In the genomic region with DNA sequence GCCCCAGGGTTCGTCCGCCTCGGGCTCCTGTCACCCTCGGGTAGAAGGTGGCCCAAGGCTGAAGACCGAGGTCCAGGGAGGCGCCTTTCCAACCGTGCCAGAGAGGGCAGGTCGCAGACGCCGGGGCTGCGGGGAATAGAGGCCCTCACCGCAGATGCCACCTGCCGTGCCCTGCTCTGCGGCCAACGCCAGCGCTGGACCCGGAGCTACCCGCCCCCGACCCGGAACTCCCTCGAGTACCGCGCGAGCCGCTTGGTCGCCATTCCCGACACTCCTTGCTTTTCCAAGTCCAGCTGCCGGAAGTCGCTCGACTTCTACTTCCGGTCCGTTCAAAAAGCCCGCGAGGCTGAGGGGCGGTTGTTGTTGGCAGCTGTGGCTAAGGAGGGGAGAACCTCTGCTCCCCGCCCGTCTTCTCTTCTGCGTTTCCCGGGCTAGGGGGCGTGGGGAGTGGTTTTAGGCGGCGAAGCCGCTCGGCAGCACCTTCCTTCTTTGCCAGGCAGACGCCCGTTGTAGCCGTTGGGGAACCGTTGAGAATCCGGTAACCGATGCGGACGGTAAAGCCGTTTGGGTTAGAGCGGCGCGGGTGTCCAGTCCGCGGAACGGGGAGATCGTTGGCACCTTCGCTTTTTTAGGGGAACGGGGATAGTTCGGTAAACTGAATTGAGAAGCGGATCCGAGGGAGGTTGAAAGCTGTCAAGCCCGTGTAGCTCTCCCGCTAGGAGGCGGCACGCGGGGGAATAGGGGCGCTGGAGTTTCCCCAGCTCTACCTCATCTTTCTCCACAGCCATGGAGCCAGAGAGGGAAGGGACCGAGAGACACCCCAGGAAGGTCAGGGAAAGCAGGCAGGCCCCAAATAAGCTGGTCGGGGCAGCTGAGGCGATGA, we compare ENCODE assay signal across 1 cellular context.
TF ChIP-seq lines count a peak whose summit lies in the region.

A gene with protein sequence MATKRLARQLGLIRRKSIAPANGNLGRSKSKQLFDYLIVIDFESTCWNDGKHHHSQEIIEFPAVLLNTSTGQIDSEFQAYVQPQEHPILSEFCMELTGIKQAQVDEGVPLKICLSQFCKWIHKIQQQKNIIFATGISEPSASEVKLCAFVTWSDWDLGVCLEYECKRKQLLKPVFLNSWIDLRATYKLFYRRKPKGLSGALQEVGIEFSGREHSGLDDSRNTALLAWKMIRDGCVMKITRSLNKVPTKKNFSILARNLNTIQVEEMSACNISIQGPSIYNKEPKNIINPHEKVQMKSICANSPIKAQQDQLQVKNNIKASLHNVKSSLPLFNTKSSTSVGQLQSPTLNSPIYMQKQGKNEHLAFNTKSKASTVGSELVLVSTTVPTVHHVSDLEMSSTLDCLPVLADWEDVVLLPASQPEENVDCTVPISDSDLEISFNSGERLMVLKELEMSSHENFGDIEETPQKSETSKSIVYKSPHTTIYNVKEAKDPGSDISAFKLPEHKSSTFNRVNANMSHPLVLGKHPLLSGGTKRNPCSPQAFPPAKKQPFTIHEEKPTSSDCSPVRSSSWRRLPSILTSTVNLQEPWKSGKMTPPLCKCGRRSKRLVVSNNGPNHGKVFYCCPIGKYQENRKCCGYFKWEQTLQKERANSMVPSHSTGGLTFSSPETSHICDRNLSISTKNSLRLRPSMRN (minus strand): TSS at position 305 of the 883 bp plus-strand sequence. CDS start 42 bp downstream, at position 263.
A gene with protein sequence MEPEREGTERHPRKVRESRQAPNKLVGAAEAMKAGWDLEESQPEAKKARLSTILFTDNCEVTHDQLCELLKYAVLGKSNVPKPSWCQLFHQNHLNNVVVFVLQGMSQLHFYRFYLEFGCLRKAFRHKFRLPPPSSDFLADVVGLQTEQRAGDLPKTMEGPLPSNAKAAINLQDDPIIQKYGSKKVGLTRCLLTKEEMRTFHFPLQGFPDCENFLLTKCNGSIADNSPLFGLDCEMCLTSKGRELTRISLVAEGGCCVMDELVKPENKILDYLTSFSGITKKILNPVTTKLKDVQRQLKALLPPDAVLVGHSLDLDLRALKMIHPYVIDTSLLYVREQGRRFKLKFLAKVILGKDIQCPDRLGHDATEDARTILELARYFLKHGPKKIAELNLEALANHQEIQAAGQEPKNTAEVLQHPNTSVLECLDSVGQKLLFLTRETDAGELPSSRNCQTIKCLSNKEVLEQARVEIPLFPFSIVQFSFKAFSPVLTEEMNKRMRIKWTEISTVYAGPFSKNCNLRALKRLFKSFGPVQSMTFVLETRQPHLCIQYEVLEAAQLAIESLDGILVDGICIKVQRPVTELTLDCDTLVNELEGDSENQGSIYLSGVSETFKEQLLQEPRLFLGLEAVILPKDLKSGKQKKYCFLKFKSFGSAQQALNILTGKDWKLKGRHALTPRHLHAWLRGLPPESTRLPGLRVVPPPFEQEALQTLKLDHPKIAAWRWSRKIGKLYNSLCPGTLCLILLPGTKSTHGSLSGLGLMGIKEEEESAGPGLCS (plus strand): TSS at position 360 of the 883 bp plus-strand sequence. CDS start 427 bp downstream, at position 787.

TF ChIP-seq in K562, 482 proteins besides CTCF, POLR2A, EP300 and RAD21 (continued from another document and continues in another):
- TF ChIP-seq JUND (IDR thresholded peaks at IDR 0.05; ENCODE audit: borderline replicate concordance, low read depth, low read length) (peak; percentile 21; the same call in 1 of the 2 replicates), JUND (tag; IDR thresholded peaks at IDR 0.05; ENCODE audit: borderline replicate concordance, low read depth, low read length) (no peak; the same call in 2 of the 3 replicates), ZNF174 (CRISPR knock-in tag; IDR thresholded peaks at IDR 0.05) (no peak), ZNF224 (CRISPR knock-in tag; IDR thresholded peaks at IDR 0.05) (no peak), ZNF324 (CRISPR knock-in tag; IDR thresholded peaks at IDR 0.05) (0 out of 2 replicates have a peak, but pooled peaks have one; percentile 19), TEAD2 (tag; IDR thresholded peaks at IDR 0.05) (no peak), CBFA2T3 (IDR thresholded peaks at IDR 0.05) (no peak), CBX1 (IDR thresholded peaks at IDR 0.05; ENCODE audit: low read depth) (no peak), YBX1 (IDR thresholded peaks at IDR 0.05) (no peak), NCOR1 (IDR thresholded peaks at IDR 0.05) (peak; percentile 47; the same call in 1 of the 2 replicates), DPF2 (IDR thresholded peaks at IDR 0.05) (0 out of 2 replicates have a peak, but pooled peaks have one; percentile 35), L3MBTL2 (IDR thresholded peaks at IDR 0.05) (peak; percentile 75), KDM1A (IDR thresholded peaks at IDR 0.05) (no peak), PCBP2 (IDR thresholded peaks at IDR 0.05; ENCODE audit: low read depth, low read length, poor library complexity, severe bottlenecking) (no peak), RBM17 (IDR thresholded peaks at IDR 0.05; ENCODE audit: borderline replicate concordance, low read depth, low read length) (no peak), NFIC (IDR thresholded peaks at IDR 0.05) (peak; percentile 61; the same call in 1 of the 2 replicates), NR2C2 (CRISPR knock-in tag; IDR thresholded peaks at IDR 0.05) (peak; percentile 69; the same call in 1 of the 2 replicates), NR2C2 (tag; IDR thresholded peaks at IDR 0.05) (peak; percentile 91), RBM34 (IDR thresholded peaks at IDR 0.05; ENCODE audit: borderline replicate concordance, insufficient read depth, low read length) (no peak), SPI1 (IDR thresholded peaks at IDR 0.05; ENCODE audit: borderline replicate concordance, low read depth, low read length) (no peak), MCM5 (IDR thresholded peaks at IDR 0.05; ENCODE audit: low read depth) (no peak), KDM2B (CRISPR knock-in tag; IDR thresholded peaks at IDR 0.05) (no peak), MYNN (IDR thresholded peaks at IDR 0.05) (peak; percentile 70; the same call in 1 of the 2 replicates), MYNN (CRISPR knock-in tag; IDR thresholded peaks at IDR 0.05) (no peak), FOXK1 (CRISPR knock-in tag; IDR thresholded peaks at IDR 0.05; ENCODE audit: borderline replicate concordance) (0 out of 2 replicates have a peak, but pooled peaks have one; percentile 43), DACH1 (IDR thresholded peaks at IDR 0.05; ENCODE audit: partially characterized antibody) (peak; percentile 96), ZNF583 (CRISPR knock-in tag; IDR thresholded peaks at IDR 0.05) (0 out of 2 replicates have a peak, but pooled peaks have one; percentile 51), NR2F6 (CRISPR knock-in tag; IDR thresholded peaks at IDR 0.05) (no peak), PYGO2 (tag; IDR thresholded peaks at IDR 0.05) (no peak)
- TF ChIP-seq, protein P1, sequence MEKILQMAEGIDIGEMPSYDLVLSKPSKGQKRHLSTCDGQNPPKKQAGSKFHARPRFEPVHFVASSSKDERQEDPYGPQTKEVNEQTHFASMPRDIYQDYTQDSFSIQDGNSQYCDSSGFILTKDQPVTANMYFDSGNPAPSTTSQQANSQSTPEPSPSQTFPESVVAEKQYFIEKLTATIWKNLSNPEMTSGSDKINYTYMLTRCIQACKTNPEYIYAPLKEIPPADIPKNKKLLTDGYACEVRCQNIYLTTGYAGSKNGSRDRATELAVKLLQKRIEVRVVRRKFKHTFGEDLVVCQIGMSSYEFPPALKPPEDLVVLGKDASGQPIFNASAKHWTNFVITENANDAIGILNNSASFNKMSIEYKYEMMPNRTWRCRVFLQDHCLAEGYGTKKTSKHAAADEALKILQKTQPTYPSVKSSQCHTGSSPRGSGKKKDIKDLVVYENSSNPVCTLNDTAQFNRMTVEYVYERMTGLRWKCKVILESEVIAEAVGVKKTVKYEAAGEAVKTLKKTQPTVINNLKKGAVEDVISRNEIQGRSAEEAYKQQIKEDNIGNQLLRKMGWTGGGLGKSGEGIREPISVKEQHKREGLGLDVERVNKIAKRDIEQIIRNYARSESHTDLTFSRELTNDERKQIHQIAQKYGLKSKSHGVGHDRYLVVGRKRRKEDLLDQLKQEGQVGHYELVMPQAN (IDR thresholded peaks at IDR 0.05; ENCODE audit: borderline replicate concordance): peak; percentile 91; the same call in 1 of the 2 replicates
- TF ChIP-seq, protein P2, sequence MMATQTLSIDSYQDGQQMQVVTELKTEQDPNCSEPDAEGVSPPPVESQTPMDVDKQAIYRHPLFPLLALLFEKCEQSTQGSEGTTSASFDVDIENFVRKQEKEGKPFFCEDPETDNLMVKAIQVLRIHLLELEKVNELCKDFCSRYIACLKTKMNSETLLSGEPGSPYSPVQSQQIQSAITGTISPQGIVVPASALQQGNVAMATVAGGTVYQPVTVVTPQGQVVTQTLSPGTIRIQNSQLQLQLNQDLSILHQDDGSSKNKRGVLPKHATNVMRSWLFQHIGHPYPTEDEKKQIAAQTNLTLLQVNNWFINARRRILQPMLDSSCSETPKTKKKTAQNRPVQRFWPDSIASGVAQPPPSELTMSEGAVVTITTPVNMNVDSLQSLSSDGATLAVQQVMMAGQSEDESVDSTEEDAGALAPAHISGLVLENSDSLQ (IDR thresholded peaks at IDR 0.05): peak; percentile 70
- TF ChIP-seq, protein P3, sequence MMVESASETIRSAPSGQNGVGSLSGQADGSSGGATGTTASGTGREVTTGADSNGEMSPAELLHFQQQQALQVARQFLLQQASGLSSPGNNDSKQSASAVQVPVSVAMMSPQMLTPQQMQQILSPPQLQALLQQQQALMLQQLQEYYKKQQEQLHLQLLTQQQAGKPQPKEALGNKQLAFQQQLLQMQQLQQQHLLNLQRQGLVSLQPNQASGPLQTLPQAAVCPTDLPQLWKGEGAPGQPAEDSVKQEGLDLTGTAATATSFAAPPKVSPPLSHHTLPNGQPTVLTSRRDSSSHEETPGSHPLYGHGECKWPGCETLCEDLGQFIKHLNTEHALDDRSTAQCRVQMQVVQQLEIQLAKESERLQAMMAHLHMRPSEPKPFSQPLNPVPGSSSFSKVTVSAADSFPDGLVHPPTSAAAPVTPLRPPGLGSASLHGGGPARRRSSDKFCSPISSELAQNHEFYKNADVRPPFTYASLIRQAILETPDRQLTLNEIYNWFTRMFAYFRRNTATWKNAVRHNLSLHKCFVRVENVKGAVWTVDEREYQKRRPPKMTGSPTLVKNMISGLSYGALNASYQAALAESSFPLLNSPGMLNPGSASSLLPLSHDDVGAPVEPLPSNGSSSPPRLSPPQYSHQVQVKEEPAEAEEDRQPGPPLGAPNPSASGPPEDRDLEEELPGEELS (CRISPR knock-in tag; IDR thresholded peaks at IDR 0.05; ENCODE audit: borderline replicate concordance): 0 out of 2 replicates have a peak, but pooled peaks have one; percentile 66
- TF ChIP-seq, protein P4, sequence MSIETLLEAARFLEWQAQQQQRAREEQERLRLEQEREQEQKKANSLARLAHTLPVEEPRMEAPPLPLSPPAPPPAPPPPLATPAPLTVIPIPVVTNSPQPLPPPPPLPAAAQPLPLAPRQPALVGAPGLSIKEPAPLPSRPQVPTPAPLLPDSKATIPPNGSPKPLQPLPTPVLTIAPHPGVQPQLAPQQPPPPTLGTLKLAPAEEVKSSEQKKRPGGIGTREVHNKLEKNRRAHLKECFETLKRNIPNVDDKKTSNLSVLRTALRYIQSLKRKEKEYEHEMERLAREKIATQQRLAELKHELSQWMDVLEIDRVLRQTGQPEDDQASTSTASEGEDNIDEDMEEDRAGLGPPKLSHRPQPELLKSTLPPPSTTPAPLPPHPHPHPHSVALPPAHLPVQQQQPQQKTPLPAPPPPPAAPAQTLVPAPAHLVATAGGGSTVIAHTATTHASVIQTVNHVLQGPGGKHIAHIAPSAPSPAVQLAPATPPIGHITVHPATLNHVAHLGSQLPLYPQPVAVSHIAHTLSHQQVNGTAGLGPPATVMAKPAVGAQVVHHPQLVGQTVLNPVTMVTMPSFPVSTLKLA (conservative IDR thresholded peaks at IDR 0.05): peak; percentile 71 to 91
- TF ChIP-seq, protein P5, sequence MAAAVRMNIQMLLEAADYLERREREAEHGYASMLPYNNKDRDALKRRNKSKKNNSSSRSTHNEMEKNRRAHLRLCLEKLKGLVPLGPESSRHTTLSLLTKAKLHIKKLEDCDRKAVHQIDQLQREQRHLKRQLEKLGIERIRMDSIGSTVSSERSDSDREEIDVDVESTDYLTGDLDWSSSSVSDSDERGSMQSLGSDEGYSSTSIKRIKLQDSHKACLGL (CRISPR knock-in tag; IDR thresholded peaks at IDR 0.05; ENCODE audit: borderline replicate concordance, poor library complexity, severe bottlenecking): no peak
- TF ChIP-seq, protein P6, sequence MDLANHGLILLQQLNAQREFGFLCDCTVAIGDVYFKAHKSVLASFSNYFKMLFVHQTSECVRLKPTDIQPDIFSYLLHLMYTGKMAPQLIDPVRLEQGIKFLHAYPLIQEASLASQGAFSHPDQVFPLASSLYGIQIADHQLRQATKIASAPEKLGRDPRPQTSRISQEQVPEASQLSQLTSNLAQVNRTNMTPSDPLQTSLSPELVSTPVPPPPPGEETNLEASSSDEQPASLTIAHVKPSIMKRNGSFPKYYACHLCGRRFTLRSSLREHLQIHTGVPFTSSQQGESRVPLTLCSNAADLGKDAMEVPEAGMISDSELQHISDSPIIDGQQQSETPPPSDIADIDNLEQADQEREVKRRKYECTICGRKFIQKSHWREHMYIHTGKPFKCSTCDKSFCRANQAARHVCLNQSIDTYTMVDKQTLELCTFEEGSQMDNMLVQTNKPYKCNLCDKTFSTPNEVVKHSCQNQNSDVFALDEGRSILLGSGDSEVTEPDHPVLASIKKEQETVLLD (IDR thresholded peaks at IDR 0.05): peak; percentile 73
- TF ChIP-seq, protein P7, sequence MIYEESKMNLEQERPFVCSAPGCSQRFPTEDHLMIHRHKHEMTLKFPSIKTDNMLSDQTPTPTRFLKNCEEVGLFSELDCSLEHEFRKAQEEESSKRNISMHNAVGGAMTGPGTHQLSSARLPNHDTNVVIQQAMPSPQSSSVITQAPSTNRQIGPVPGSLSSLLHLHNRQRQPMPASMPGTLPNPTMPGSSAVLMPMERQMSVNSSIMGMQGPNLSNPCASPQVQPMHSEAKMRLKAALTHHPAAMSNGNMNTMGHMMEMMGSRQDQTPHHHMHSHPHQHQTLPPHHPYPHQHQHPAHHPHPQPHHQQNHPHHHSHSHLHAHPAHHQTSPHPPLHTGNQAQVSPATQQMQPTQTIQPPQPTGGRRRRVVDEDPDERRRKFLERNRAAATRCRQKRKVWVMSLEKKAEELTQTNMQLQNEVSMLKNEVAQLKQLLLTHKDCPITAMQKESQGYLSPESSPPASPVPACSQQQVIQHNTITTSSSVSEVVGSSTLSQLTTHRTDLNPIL (CRISPR knock-in tag; IDR thresholded peaks at IDR 0.05): no peak
- TF ChIP-seq, protein P8, sequence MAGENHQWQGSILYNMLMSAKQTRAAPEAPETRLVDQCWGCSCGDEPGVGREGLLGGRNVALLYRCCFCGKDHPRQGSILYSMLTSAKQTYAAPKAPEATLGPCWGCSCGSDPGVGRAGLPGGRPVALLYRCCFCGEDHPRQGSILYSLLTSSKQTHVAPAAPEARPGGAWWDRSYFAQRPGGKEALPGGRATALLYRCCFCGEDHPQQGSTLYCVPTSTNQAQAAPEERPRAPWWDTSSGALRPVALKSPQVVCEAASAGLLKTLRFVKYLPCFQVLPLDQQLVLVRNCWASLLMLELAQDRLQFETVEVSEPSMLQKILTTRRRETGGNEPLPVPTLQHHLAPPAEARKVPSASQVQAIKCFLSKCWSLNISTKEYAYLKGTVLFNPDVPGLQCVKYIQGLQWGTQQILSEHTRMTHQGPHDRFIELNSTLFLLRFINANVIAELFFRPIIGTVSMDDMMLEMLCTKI (IDR thresholded peaks at IDR 0.05; ENCODE audit: partially characterized antibody): no peak
- TF ChIP-seq, protein P9, sequence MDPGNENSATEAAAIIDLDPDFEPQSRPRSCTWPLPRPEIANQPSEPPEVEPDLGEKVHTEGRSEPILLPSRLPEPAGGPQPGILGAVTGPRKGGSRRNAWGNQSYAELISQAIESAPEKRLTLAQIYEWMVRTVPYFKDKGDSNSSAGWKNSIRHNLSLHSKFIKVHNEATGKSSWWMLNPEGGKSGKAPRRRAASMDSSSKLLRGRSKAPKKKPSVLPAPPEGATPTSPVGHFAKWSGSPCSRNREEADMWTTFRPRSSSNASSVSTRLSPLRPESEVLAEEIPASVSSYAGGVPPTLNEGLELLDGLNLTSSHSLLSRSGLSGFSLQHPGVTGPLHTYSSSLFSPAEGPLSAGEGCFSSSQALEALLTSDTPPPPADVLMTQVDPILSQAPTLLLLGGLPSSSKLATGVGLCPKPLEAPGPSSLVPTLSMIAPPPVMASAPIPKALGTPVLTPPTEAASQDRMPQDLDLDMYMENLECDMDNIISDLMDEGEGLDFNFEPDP (CRISPR knock-in tag; IDR thresholded peaks at IDR 0.05): no peak
